ENCODE assay signal across 24 cellular contexts in genomic region chr4:46946914-46947313, GRCh38. TPM values are rescaled to one million over a fixed set of nuclear protein-coding genes. Genes with fewer than 3 reads are reported as not detected.
DNase-seq lines count a peak whose midpoint lies in the region; TF ChIP-seq lines count a peak whose summit lies in the region.
"Had no signal": no experiment of that assay in that cellular context is flagged by ENCODE, and none has a peak within 500 bp of the region (broad histone marks: within the 10 kb centered on the region; RNA-seq: fewer than 3 reads in every experiment).

No MANE protein-coding gene starts in this region.

- H3K79me2 ChIP-seq in fibroblast of lung (ENCODE audit: control insufficient read depth, insufficient read depth, low read length), result no peaks in the 10 kb centered on the region

- no peak overlapping the region for H3K9ac ChIP-seq in fibroblast of lung (ENCODE audit: insufficient read depth, low read length)
- H3K9ac ChIP-seq: KMS-11 had no signal

- no peaks in the 10 kb centered on the region for H3K9me3 ChIP-seq in fibroblast of lung (ENCODE audit: control insufficient read depth, insufficient read depth, low read depth, low read length)
- H3K9me3 ChIP-seq: mucosa of descending colon, tibial nerve had no signal

- DNase-seq in DMS 273 (lab: John Stamatoyannopoulos, UW; ENCODE audit: unreplicated experiment) (peak; percentile 22), DMS 273 treated with DMSO at 0.1 percent for 48 hours (lab: John Stamatoyannopoulos, UW) (no peak), fibroblast of lung (ENCODE audit: low read depth in 2 of 2) (peak; percentile 24 to 45), superior temporal gyrus (ENCODE audit: extremely low spot score) (peak; percentile 70), NCI-H82 treated with DMSO at 0.1 percent for 48 hours (lab: John Stamatoyannopoulos, UW; ENCODE audit: unreplicated experiment) (no peak), NCI-H1694 (lab: John Stamatoyannopoulos, UW) (no peak)
- no peak for DNase-seq in stimulated activated naive CD4-positive, alpha-beta T cell (lab: John Stamatoyannopoulos, UW)
- DNase-seq: activated CD4-positive, alpha-beta T cell treated with anti-CD3 and anti-CD28 coated beads for 1 hour; activated gamma-delta T cell treated with Interleukin-2 at 50 U/mL for 16 hours; aorta; CD8-positive, alpha-beta T cell; effector CD4-positive, alpha-beta T cell; mucosa of descending colon; NCI-H146; NCI-H345; occipital lobe; stimulated activated CD4-positive, alpha-beta T cell treated with anti-CD3 and anti-CD28 coated beads, Interleukin-4, amount 100 ng/mL, for 1 hour; T1000 had no signal

- H3K36me3 ChIP-seq in fibroblast of lung (ENCODE audit: control insufficient read depth, insufficient read depth, low read length), result no peaks in the 10 kb centered on the region
- H3K36me3 ChIP-seq: tibial nerve had no signal

- no peaks in the 10 kb centered on the region for H3K4me1 ChIP-seq in fibroblast of lung (ENCODE audit: control insufficient read depth, extremely low read depth, insufficient read depth, low read length)
- H3K4me1 ChIP-seq: tibial nerve had no signal

- no peak overlapping the region for H3K4me2 ChIP-seq in fibroblast of lung (ENCODE audit: extremely low read depth, insufficient read depth, low read length)
- H3K4me2 ChIP-seq: KMS-11 had no signal

- no peak overlapping the region for H3K4me3 ChIP-seq in fibroblast of lung (replicated peaks in 1 of 4; ENCODE audit: control extremely low read depth in 1 of 4, insufficient read depth in 1 of 4, low read depth in 3 of 4, low read length in 4 of 4)
- H3K4me3 ChIP-seq: GM12878, mucosa of descending colon, tibial nerve had no signal

- no peak overlapping the region for H2AFZ ChIP-seq in fibroblast of lung (ENCODE audit: low read length)

- H3K27ac ChIP-seq in angular gyrus (ENCODE audit: low read depth, low read length), result peak overlapping the region; percentile 51
- H3K27ac ChIP-seq in fibroblast of lung (ENCODE audit: insufficient read depth, low read length), result no peak overlapping the region
- H3K27ac ChIP-seq: 22Rv1, KMS-11, tibial nerve had no signal

- TF ChIP-seq CTCF in fibroblast of lung (conservative IDR thresholded peaks at IDR 0.05 in 1 of 2, IDR thresholded peaks at IDR 0.05 in 1 of 2; ENCODE audit: low read depth in 1 of 2, low read length in 2 of 2), result no peak

- H4K20me1 ChIP-seq in fibroblast of lung (ENCODE audit: control insufficient read depth, extremely low read depth, insufficient read depth, low read length), result no peaks in the 10 kb centered on the region

- no peaks in the 10 kb centered on the region for H3K27me3 ChIP-seq in fibroblast of lung (ENCODE audit: control insufficient read depth, insufficient read depth, low read length)
- H3K27me3 ChIP-seq: tibial nerve had no signal

RNA-seq across cellular contexts. Expression of gene COX7B2, which starts 37.9 kb away (rescaled TPM):
- not detected in 2 replicates for total RNA-seq in fibroblast of lung
- not detected in 2 replicates for polyA plus RNA-seq in fibroblast of lung
- not detected in 2 replicates for polyA plus RNA-seq in fibroblast of lung (2012)
- not detected in 2 replicates for polyA minus RNA-seq in fibroblast of lung (ENCODE audit: low replicate concordance)
- total RNA-seq: aorta; CD8-positive, alpha-beta T cell; GM12878; H1; mucosa of descending colon; occipital lobe; tibial nerve had no signal
- polyA plus RNA-seq: aorta, GM12878, H1 had no signal

RNA-seq across cellular contexts. Expression of gene GABRA4, which starts 46.5 kb away (rescaled TPM):
- not detected in 2 replicates for total RNA-seq in fibroblast of lung
- polyA plus RNA-seq in fibroblast of lung, result not detected in 2 replicates
- polyA plus RNA-seq in fibroblast of lung (2012), result not detected in 2 replicates
- not detected in 2 replicates for polyA minus RNA-seq in fibroblast of lung (ENCODE audit: low replicate concordance)
- total RNA-seq: CD8-positive, alpha-beta T cell had no signal

Comparison
In these comparisons a context has a peak if more than half of its experiments do, and no peak if none do; other contexts are left out.
1. DNase-seq: peak in DMS 273 (single experiment), fibroblast of lung (2 of 2) and superior temporal gyrus (single experiment); none in DMS 273 treated with DMSO at 0.1 percent for 48 hours (single experiment), NCI-H82 treated with DMSO at 0.1 percent for 48 hours (single experiment), stimulated activated naive CD4-positive, alpha-beta T cell (0 of 6) and NCI-H1694 (single experiment).